In the genomic region with DNA sequence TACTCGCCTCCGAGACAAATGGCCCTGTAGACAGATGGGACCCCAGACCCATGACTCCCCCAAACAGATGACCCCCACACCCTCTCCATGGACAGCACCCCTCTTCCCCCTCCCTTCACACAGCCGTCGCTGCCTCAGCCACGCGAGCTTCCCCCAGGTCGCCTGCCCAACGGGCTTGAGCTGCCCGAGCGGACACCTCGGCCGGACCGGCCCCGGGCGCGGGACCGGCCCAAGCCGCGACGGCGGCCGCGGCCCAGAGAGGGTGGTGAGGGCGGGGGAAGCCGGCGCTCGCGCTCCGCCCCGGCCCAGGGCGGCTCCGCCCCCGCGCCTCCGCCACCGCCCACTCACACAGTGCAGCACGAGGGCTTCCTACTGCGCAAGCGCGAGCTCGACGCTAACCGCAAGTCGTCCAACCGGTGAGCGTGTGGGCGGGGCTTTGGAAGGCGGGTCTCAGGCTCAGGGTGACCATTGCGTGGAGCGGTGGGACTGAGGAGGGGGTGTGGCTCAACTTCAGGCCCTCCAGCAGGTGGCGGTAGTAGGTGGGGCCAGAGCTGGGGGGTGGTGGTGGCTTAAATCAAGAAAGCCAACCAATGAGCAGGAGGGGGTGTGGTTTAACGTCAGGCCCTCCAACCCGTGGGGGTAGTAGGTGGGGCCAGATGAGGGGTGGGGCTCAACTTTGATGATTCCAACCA, we compare ENCODE assay signal across 8 cellular contexts. TPM values are rescaled to one million over a fixed set of nuclear protein-coding genes. Genes with fewer than 3 reads are reported as not detected.
DNase-seq lines count a peak whose midpoint lies in the region; ATAC-seq and TF ChIP-seq lines count a peak whose summit lies in the region.

No MANE protein-coding gene starts in this region.

- H3K36me3 Mint-ChIP-seq in CD14-positive monocyte, result peaks cover 0 to 4% of the 10 kb centered on the region in 2 donors

- H3K36me3 ChIP-seq in duodenal mucosa (ENCODE audit: control insufficient read depth in 1 of 2, insufficient read depth in 2 of 2, low read length in 2 of 2), result no peaks in the 10 kb centered on the region

- TF ChIP-seq POLR2A in lower leg skin (IDR thresholded peaks at IDR 0.05), result no peak

- H3K4me1 ChIP-seq in duodenal mucosa (ENCODE audit: control insufficient read depth in 1 of 2, insufficient read depth in 2 of 2, low read length in 2 of 2), result peaks cover 4 to 5% of the 10 kb centered on the region in 2 donors

- WGBS in lower leg skin, 2 donors, result 1 to 2% methylated on average over 36 to 41 of the region's 53 CpGs

- H3K4me3 Mint-ChIP-seq in CD14-positive monocyte, result peak overlapping the region; percentile 76 to 87

- H3K4me1 Mint-ChIP-seq in CD14-positive monocyte, result peaks cover 13% of the 10 kb centered on the region

- peak; percentile 78 for ATAC-seq in GM19438 (IDR thresholded peaks at IDR 0.05; ENCODE audit: low read depth, unreplicated experiment)
- ATAC-seq in HG03571 (IDR thresholded peaks at IDR 0.05; ENCODE audit: unreplicated experiment), result peak; percentile 73

- DNase-seq in CD14-positive monocyte (ENCODE audit: low spot score) (peak; percentile 100), NCI-H748 treated with DMSO at 0.1 percent for 48 hours (lab: John Stamatoyannopoulos, UW) (peak; percentile 98), lower leg skin (ENCODE audit: low spot score in 2 of 2) (peak; percentile 98 to 99)
- DNase-seq in activated CD4-positive, alpha-beta T cell treated with anti-CD3 and anti-CD28 coated beads, Interleukin-2, amount 50 U/mL, for 48 hours, result peak; percentile 95 to 97
- DNase-seq in stimulated activated CD4-positive, alpha-beta T cell treated with anti-CD3 and anti-CD28 coated beads, Interleukin-4, amount 100 ng/mL, for 4 hours, result peak; percentile 92 to 94

- no peaks in the 10 kb centered on the region for H3K9me3 ChIP-seq in duodenal mucosa (ENCODE audit: control insufficient read depth in 1 of 2, low read length in 2 of 2)

- peak overlapping the region; percentile 77 to 93 (median 83) for H3K27ac Mint-ChIP-seq in CD14-positive monocyte

- H3K4me3 ChIP-seq in duodenal mucosa (ENCODE audit: low read depth in 1 of 2, low read length in 2 of 2) (peak overlapping the region; percentile 58), lower leg skin (ENCODE audit: low read depth, poor library complexity, severe bottlenecking) (no peak overlapping the region)

- peaks cover 0 to 18% (median 11%) of the 10 kb centered on the region in 7 donors for H3K9me3 Mint-ChIP-seq in CD14-positive monocyte

- H3K27ac ChIP-seq in duodenal mucosa (ENCODE audit: low read depth, low read length), result no peak overlapping the region

- TF ChIP-seq CTCF in CD14-positive monocyte (IDR thresholded peaks at IDR 0.05) (peak; percentile 27), lower leg skin (IDR thresholded peaks at IDR 0.05) (no peak)

- peaks cover 24 to 29% of the 10 kb centered on the region in 2 donors for H3K27me3 ChIP-seq in duodenal mucosa (ENCODE audit: control insufficient read depth in 1 of 2, insufficient read depth in 2 of 2, low read length in 2 of 2)

- intact Hi-C loops in CD14-positive monocyte (cut with micrococcal nuclease) (loop anchor here in 1 of 2 donors (2.0 to 5.0 kb wide), 2 partner anchors 26 to 103 kb away; partner anchors contain the start of genes BLVRB and SPTBN4), lower leg skin (cut with DNase I; ENCODE audit: low total_unique reads) (no loop called here)

- H3K27me3 Mint-ChIP-seq in CD14-positive monocyte (ENCODE audit: low read depth in 3 of 3), result peaks cover 43 to 48% (median 45%) of the 10 kb centered on the region in 3 donors

- peak overlapping the region; percentile 28 to 42 for H3K9ac ChIP-seq in duodenal mucosa (ENCODE audit: low read depth in 1 of 2, low read length in 2 of 2)

RNA-seq across cellular contexts. Expression of gene SHKBP1, which starts 6.2 kb away (rescaled TPM):
- polyA plus RNA-seq in CD14-positive monocyte, result 100 to 1,000 TPM; 234 to 284 TPM
- total RNA-seq in lower leg skin, result 10 to 100 TPM; 39.6 to 53.4 (median 43.0) TPM

RNA-seq across cellular contexts. Expression of gene LTBP4, which starts 30.7 kb away (rescaled TPM):
- 1 to 10 TPM; 3.8 to 8.0 TPM for polyA plus RNA-seq in CD14-positive monocyte
- 100 to 1,000 TPM; 113 to 181 (median 144) TPM for total RNA-seq in lower leg skin
